39 cellular contexts compared by ENCODE assay signal in the genomic region with DNA sequence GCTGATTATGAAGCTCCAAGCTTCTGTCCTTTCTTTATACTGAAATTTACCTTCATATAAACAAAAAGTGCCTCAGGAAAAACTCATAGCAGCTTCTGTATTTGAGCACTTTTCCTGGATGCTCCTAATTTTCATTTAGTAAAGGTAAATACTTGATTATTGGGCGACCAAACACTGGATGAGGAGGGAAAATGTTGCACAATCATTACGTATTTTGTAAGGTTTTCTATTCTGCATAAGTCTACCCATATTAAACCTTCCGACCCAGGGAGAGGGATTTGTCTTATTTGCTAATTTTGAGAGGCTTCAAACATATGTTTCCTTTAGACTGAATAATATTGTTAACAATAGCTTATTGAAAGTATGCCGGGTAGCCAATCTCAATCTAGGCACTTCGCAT. TPM values are rescaled to one million over a fixed set of nuclear protein-coding genes. Genes with fewer than 3 reads are reported as not detected.
"Had no signal": no experiment of that assay in that cellular context is flagged by ENCODE, and none has a peak within 500 bp of the region (broad histone marks: within the 10 kb centered on the region; RNA-seq: fewer than 3 reads in every experiment).

No MANE protein-coding gene starts in this region.

- H3K36me3 ChIP-seq: adrenal gland, ascending aorta, brain microvascular endothelial cell, breast epithelium, cardiac muscle cell had no signal

- DNase-seq: activated effector memory CD4-positive, alpha-beta T cell treated with anti-CD3 and anti-CD28 coated beads, Interleukin-2, amount 50 U/mL, for 16 hours; activated effector memory CD4-positive, alpha-beta T cell treated with Interleukin-2 at 50 U/mL for 16 hours; activated gamma-delta T cell; activated gamma-delta T cell treated with Interleukin-2 at 50 U/mL for 16 hours; activated naive CD4-positive, alpha-beta T cell; activated naive CD4-positive, alpha-beta T cell treated with anti-CD3 and anti-CD28 coated beads for 36 hours; activated naive CD4-positive, alpha-beta T cell treated with anti-CD3 and anti-CD28 coated beads, Interleukin-2, amount 10 ng/mL, durations not matched to agents 7 days and 5 days; activated naive CD4-positive, alpha-beta T cell treated with anti-CD3 and anti-CD28 coated beads, Interleukin-2, amount 50 U/mL, for 16 hours; activated naive CD4-positive, alpha-beta T cell treated with Interleukin-2 at 50 U/mL for 16 hours; activated naive CD8-positive, alpha-beta T cell treated with anti-CD3 and anti-CD28 coated beads for 36 hours; activated naive CD8-positive, alpha-beta T cell treated with anti-CD3 and anti-CD28 coated beads, Interleukin-2, amount 10 ng/mL, durations not matched to agents 7 days and 5 days; activated naive CD8-positive, alpha-beta T cell treated with anti-CD3 and anti-CD28 coated beads, Interleukin-2, amount 50 U/mL, for 24 hours; activated T-cell treated with anti-CD3 and anti-CD28 coated beads, Interleukin-2, amount 50 U/mL, for 1 hour; activated T-cell treated with anti-CD3 and anti-CD28 coated beads, Interleukin-2, amount 50 U/mL, for 24 hours; activated T-cell treated with anti-CD3 and anti-CD28 coated beads, Interleukin-2, amount 50 U/mL, for 4 hours; activated T-cell treated with anti-CD3 and anti-CD28 coated beads, Interleukin-2, amount 50 U/mL, for 48 hours; activated T-cell treated with anti-CD3 and anti-CD28 coated beads, Interleukin-2, amount 50 U/mL, for 72 hours; adrenal gland; amniotic stem cell; amygdala; anterior cingulate cortex; aorta; body of pancreas; brain microvascular endothelial cell; caudate nucleus; central memory CD4-positive, alpha-beta T cell; cerebellar nuclear complex had no signal

- H3K27ac ChIP-seq: adrenal gland, ascending aorta, body of pancreas, brain microvascular endothelial cell, breast epithelium, cardiac muscle cell had no signal

- H3K4me1 ChIP-seq: ascending aorta, breast epithelium had no signal

- H3K4me3 ChIP-seq: adrenal gland, ascending aorta, body of pancreas, breast epithelium, cardiac muscle cell had no signal

- ATAC-seq: activated naive CD4-positive, alpha-beta T cell treated with anti-CD3 and anti-CD28 coated beads, Interleukin-2, amount 50 U/mL, for 72 hours; activated naive CD8-positive, alpha-beta T cell treated with anti-CD3 and anti-CD28 coated beads, Interleukin-2, amount 50 U/mL, for 24 hours; activated T-cell treated with anti-CD3 and anti-CD28 coated beads, Interleukin-2, amount 50 U/mL, for 4 hours; activated T-cell treated with anti-CD3 and anti-CD28 coated beads, Interleukin-2, amount 50 U/mL, for 72 hours; activated T-helper 17 cell treated with anti-CD3 and anti-CD28 coated beads, Interleukin-2, amount 50 U/mL, for 72 hours; body of pancreas had no signal

- FAIRE-seq: astrocyte, bronchial epithelial cell had no signal

- H3K9me3 ChIP-seq: adrenal gland, ascending aorta, breast epithelium had no signal

RNA-seq across cellular contexts. Expression of gene SLC6A5, which starts 4.3 kb away (rescaled TPM):
- total RNA-seq: activated naive CD4-positive, alpha-beta T cell treated with anti-CD3 and anti-CD28 coated beads for 36 hours; activated naive CD4-positive, alpha-beta T cell treated with anti-CD3 and anti-CD28 coated beads, Interleukin-2, amount 50 U/mL, for 72 hours; activated naive CD8-positive, alpha-beta T cell treated with anti-CD3 and anti-CD28 coated beads for 36 hours; activated naive CD8-positive, alpha-beta T cell treated with anti-CD3 and anti-CD28 coated beads, Interleukin-2, amount 10 ng/mL, durations not matched to agents 7 days and 5 days; activated T-cell treated with anti-CD3 and anti-CD28 coated beads, Interleukin-2, amount 50 U/mL, for 4 hours; activated T-cell treated with anti-CD3 and anti-CD28 coated beads, Interleukin-2, amount 50 U/mL, for 72 hours; activated T-helper 1 cell treated with anti-CD3 and anti-CD28 coated beads, Interleukin-12 subunit alpha, Interleukin-12 subunit beta, Interleukin-2, Interleukin-4 antibody, amounts not matched to agents 30 ng/mL and 10 ng/mL and 1 ng/mL, durations not matched to agents 14 hours and 24 hours and 36 hours; activated T-helper 17 cell treated with anti-CD3 and anti-CD28 coated beads, Interleukin-2, amount 50 U/mL, for 72 hours; activated T-helper 2 cell treated with anti-CD3 and anti-CD28 coated beads, Interferon-gamma antibody, Interleukin-2, Interleukin-4, amounts not matched to agents 10 μg/mL and 5 μg/mL and 100 μg/mL, durations not matched to agents 14 hours and 24 hours and 36 hours; aorta; ascending aorta; astrocyte; body of pancreas; breast epithelium; bronchial epithelial cell; cardiac muscle cell; cardiac septum; chondrocyte had no signal
- polyA plus RNA-seq: adipose tissue, aorta, cardiac muscle cell had no signal
